Comparison of ENCODE assay signal across 19 cellular contexts in the genomic region with DNA sequence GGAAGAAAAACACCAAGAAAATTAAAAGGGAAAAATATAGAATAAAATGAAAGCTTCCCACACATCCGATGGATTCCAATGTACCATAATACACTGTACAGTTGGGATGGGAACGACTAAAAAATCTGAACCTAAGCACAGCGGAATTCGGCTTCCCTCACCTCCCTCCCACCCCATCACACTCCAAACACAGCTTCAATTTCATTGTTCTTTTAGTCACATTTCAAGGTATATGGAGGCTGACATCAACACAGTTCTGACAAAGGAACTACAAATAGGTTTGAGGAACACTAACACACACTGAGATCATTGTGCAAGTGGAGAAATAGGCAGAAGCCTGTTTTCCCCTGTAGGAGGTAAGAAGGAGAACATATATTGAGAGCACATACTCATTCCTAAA.
DNase-seq lines count a peak whose midpoint lies in the region; ATAC-seq, FAIRE-seq and TF ChIP-seq lines count a peak whose summit lies in the region.
"Had no signal": no experiment of that assay in that cellular context is flagged by ENCODE, and none has a peak within 500 bp of the region (broad histone marks: within the 10 kb centered on the region; RNA-seq: fewer than 3 reads in every experiment).

No MANE protein-coding gene starts in this region.

- CTCF ChIA-PET in WTC11 (lab: Charles Lee): interaction anchor here (1.1 to 1.3 kb wide), 2 partner anchors 37 to 211 kb away, joined by 3 to 5 read pairs; no protein-coding TSS in a partner anchor

- H3K4me1 Mint-ChIP-seq in WTC11: peaks cover 15% of the 10 kb centered on the region
- peaks cover 0 to 1% of the 10 kb centered on the region in 2 donors for H3K4me1 Mint-ChIP-seq in effector memory CD8-positive, alpha-beta T cell (ENCODE audit: low read depth in 2 of 2)
- H3K4me1 Mint-ChIP-seq: CD4-positive, alpha-beta memory T cell had no signal

- H3K4me1 ChIP-seq in thyroid gland: no peaks in the 10 kb centered on the region
- H3K4me1 ChIP-seq: HAP-1 had no signal

- H3K27ac ChIP-seq in thyroid gland: no peak overlapping the region

- no peak overlapping the region for H3K4me3 Mint-ChIP-seq in WTC11
- no peak overlapping the region for H3K4me3 Mint-ChIP-seq in effector memory CD8-positive, alpha-beta T cell
- H3K4me3 Mint-ChIP-seq: CD4-positive, alpha-beta memory T cell; HFFc6 had no signal

- FAIRE-seq in HTR-8/SVneo (lab: Jason Lieb, UNC): peak; percentile 57
- FAIRE-seq: GM12891, GM18507, H54 had no signal

- H3K27ac Mint-ChIP-seq in WTC11: peak overlapping the region; percentile 44; the same call in 1 of the 2 replicates
- H3K27ac Mint-ChIP-seq in effector memory CD8-positive, alpha-beta T cell: peak overlapping the region; percentile 7 to 27
- H3K27ac Mint-ChIP-seq: HFFc6 had no signal

- H3K9me3 ChIP-seq in thyroid gland: no peaks in the 10 kb centered on the region
- H3K9me3 ChIP-seq: HAP-1 had no signal

- H3K9me3 Mint-ChIP-seq in WTC11: no peaks in the 10 kb centered on the region
- H3K9me3 Mint-ChIP-seq in effector memory CD8-positive, alpha-beta T cell: no peaks in the 10 kb centered on the region
- H3K9me3 Mint-ChIP-seq: CD4-positive, alpha-beta memory T cell; HFFc6 had no signal

- 95 to 96% methylated on average over 4 of the region's 4 CpGs for WGBS in thyroid gland, 2 donors

- intact Hi-C loops in thyroid gland (cut with DNase I): no loop called here

- H3K27me3 Mint-ChIP-seq in WTC11 (ENCODE audit: low read depth): no peaks in the 10 kb centered on the region
- no peaks in the 10 kb centered on the region for H3K27me3 Mint-ChIP-seq in effector memory CD8-positive, alpha-beta T cell
- H3K27me3 Mint-ChIP-seq: CD4-positive, alpha-beta memory T cell had no signal

- POLR2A ChIA-PET in WTC11 (lab: Charles Lee): no interaction called here

- H3K27me3 ChIP-seq in thyroid gland: no peaks in the 10 kb centered on the region

- TF ChIP-seq POLR2A in thyroid gland (IDR thresholded peaks at IDR 0.05): no peak

- peaks cover 37% of the 10 kb centered on the region for H3K36me3 Mint-ChIP-seq in WTC11
- H3K36me3 Mint-ChIP-seq in effector memory CD8-positive, alpha-beta T cell (ENCODE audit: insufficient read depth): peaks cover 21% of the 10 kb centered on the region

- peaks cover 0 to 8% of the 10 kb centered on the region in 2 donors for H3K36me3 ChIP-seq in thyroid gland

- TF ChIP-seq CTCF in WTC11 (IDR thresholded peaks at IDR 0.05): no peak
- no peak for TF ChIP-seq CTCF in thyroid gland (IDR thresholded peaks at IDR 0.05)

- DNase-seq in HTR-8/SVneo (ENCODE audit: insufficient read length, low spot score) (no peak), WTC11 (ENCODE audit: low spot score) (no peak), thyroid gland (no peak)
- DNase-seq in effector memory CD8-positive, alpha-beta T cell: no peak
- DNase-seq: C1 segment of cervical spinal cord; Calu3; CD4-positive, alpha-beta memory T cell; COR-L47; DMS53; DMS79 treated with DMSO at 0.1 percent for 48 hours; GF-D8; GOT3; HFFc6 had no signal

- ATAC-seq in WTC11 (no peak), GM21786 (IDR thresholded peaks at IDR 0.05; ENCODE audit: unreplicated experiment) (no peak), HG02759 (IDR thresholded peaks at IDR 0.05; ENCODE audit: unreplicated experiment) (no peak)
- no peak for ATAC-seq in effector memory CD8-positive, alpha-beta T cell (replicated peaks)

- H3K4me3 ChIP-seq in thyroid gland (replicated peaks in 1 of 3): no peak overlapping the region
- H3K4me3 ChIP-seq: HAP-1 had no signal

TF ChIP-seq in WTC11, 78 proteins besides CTCF, POLR2A, EP300 and RAD21:
- TF ChIP-seq ZNF121 (CRISPR knock-in tag; IDR thresholded peaks at IDR 0.05) (no peak), EMX1 (CRISPR knock-in tag; IDR thresholded peaks at IDR 0.05) (no peak), KAT7 (CRISPR knock-in tag; IDR thresholded peaks at IDR 0.05; ENCODE audit: borderline replicate concordance) (no peak), TCF7 (CRISPR knock-in tag; IDR thresholded peaks at IDR 0.05; ENCODE audit: low read depth) (no peak), NFE2L1 (CRISPR knock-in tag; IDR thresholded peaks at IDR 0.05) (no peak), SOX15 (CRISPR knock-in tag; IDR thresholded peaks at IDR 0.05) (no peak)
- TF ChIP-seq, protein P1, sequence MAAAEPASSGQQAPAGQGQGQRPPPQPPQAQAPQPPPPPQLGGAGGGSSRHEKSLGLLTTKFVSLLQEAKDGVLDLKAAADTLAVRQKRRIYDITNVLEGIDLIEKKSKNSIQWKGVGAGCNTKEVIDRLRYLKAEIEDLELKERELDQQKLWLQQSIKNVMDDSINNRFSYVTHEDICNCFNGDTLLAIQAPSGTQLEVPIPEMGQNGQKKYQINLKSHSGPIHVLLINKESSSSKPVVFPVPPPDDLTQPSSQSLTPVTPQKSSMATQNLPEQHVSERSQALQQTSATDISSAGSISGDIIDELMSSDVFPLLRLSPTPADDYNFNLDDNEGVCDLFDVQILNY (CRISPR knock-in tag; IDR thresholded peaks at IDR 0.05): no peak
- TF ChIP-seq, protein P2, sequence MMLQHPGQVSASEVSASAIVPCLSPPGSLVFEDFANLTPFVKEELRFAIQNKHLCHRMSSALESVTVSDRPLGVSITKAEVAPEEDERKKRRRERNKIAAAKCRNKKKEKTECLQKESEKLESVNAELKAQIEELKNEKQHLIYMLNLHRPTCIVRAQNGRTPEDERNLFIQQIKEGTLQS (CRISPR knock-in tag; conservative IDR thresholded peaks at IDR 0.05): no peak
- TF ChIP-seq, protein P3, sequence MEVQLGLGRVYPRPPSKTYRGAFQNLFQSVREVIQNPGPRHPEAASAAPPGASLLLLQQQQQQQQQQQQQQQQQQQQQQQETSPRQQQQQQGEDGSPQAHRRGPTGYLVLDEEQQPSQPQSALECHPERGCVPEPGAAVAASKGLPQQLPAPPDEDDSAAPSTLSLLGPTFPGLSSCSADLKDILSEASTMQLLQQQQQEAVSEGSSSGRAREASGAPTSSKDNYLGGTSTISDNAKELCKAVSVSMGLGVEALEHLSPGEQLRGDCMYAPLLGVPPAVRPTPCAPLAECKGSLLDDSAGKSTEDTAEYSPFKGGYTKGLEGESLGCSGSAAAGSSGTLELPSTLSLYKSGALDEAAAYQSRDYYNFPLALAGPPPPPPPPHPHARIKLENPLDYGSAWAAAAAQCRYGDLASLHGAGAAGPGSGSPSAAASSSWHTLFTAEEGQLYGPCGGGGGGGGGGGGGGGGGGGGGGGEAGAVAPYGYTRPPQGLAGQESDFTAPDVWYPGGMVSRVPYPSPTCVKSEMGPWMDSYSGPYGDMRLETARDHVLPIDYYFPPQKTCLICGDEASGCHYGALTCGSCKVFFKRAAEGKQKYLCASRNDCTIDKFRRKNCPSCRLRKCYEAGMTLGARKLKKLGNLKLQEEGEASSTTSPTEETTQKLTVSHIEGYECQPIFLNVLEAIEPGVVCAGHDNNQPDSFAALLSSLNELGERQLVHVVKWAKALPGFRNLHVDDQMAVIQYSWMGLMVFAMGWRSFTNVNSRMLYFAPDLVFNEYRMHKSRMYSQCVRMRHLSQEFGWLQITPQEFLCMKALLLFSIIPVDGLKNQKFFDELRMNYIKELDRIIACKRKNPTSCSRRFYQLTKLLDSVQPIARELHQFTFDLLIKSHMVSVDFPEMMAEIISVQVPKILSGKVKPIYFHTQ (CRISPR knock-in tag; IDR thresholded peaks at IDR 0.05): no peak
